16 cellular contexts compared by ENCODE assay signal in genomic region chr16:71754108-71754507, GRCh38. TPM values are rescaled to one million over a fixed set of nuclear protein-coding genes. Genes with fewer than 3 reads are reported as not detected.
DNase-seq lines count a peak whose midpoint lies in the region; ATAC-seq and TF ChIP-seq lines count a peak whose summit lies in the region.
"Had no signal": no experiment of that assay in that cellular context is flagged by ENCODE, and none has a peak within 500 bp of the region (broad histone marks: within the 10 kb centered on the region; RNA-seq: fewer than 3 reads in every experiment).

No MANE protein-coding gene starts in this region.

- H3K27ac Mint-ChIP-seq in activated CD4-positive, alpha-beta T cell treated with anti-CD3 and anti-CD28 coated beads, Interleukin-2, amount 10 ng/mL, durations not matched to agents 24 days and 14 days = peak overlapping the region; percentile 16
- H3K27ac Mint-ChIP-seq in stimulated activated naive CD8-positive, alpha-beta T cell treated with anti-CD3 and anti-CD28 coated beads, Interleukin-15, Interleukin-2, amounts not matched to agents 100 ng/mL and 50 ng/mL, for 24 hours = peak overlapping the region; percentile 70
- H3K27ac Mint-ChIP-seq in stimulated activated naive CD8-positive, alpha-beta T cell treated with anti-CD3 and anti-CD28 coated beads, Interleukin-15, amount 100 ng/mL, for 72 hours = peak overlapping the region in 1 of 2 donors; percentile 91
- H3K27ac Mint-ChIP-seq in endothelial cell (ENCODE audit: unreplicated experiment) = peak overlapping the region; percentile 14
- H3K27ac Mint-ChIP-seq: GM23338 had no signal

- H3K4me3 ChIP-seq in Peyer's patch = no peak overlapping the region
- H3K4me3 ChIP-seq: GM23338 had no signal

- H3K4me3 Mint-ChIP-seq in activated CD4-positive, alpha-beta T cell treated with anti-CD3 and anti-CD28 coated beads, Interleukin-2, amount 10 ng/mL, durations not matched to agents 24 days and 14 days = no peak overlapping the region
- no peak overlapping the region for H3K4me3 Mint-ChIP-seq in stimulated activated naive CD8-positive, alpha-beta T cell treated with anti-CD3 and anti-CD28 coated beads, Interleukin-15, Interleukin-2, amounts not matched to agents 100 ng/mL and 50 ng/mL, for 24 hours
- H3K4me3 Mint-ChIP-seq in stimulated activated naive CD8-positive, alpha-beta T cell treated with anti-CD3 and anti-CD28 coated beads, Interleukin-15, amount 100 ng/mL, for 72 hours = no peak overlapping the region
- H3K4me3 Mint-ChIP-seq in endothelial cell (ENCODE audit: unreplicated experiment) = no peak overlapping the region
- H3K4me3 Mint-ChIP-seq: GM23338 had no signal

- peaks cover 0 to 92% (median 0%) of the 10 kb centered on the region in 3 donors for H3K36me3 ChIP-seq in Peyer's patch

- intact Hi-C loops in activated CD4-positive, alpha-beta T cell treated with anti-CD3 and anti-CD28 coated beads, Interleukin-2, amount 10 ng/mL, durations not matched to agents 24 days and 14 days (cut with micrococcal nuclease) = loop anchor here (10.0 kb wide), 1 partner anchor 51 kb away; the partner anchor contains the start of gene AP1G1

- peaks cover 4% of the 10 kb centered on the region for H3K4me1 Mint-ChIP-seq in activated CD4-positive, alpha-beta T cell treated with anti-CD3 and anti-CD28 coated beads, Interleukin-2, amount 10 ng/mL, durations not matched to agents 24 days and 14 days
- peaks cover 4% of the 10 kb centered on the region for H3K4me1 Mint-ChIP-seq in stimulated activated naive CD8-positive, alpha-beta T cell treated with anti-CD3 and anti-CD28 coated beads, Interleukin-15, Interleukin-2, amounts not matched to agents 100 ng/mL and 50 ng/mL, for 24 hours (ENCODE audit: low read depth)
- H3K4me1 Mint-ChIP-seq in stimulated activated naive CD8-positive, alpha-beta T cell treated with anti-CD3 and anti-CD28 coated beads, Interleukin-15, amount 100 ng/mL, for 72 hours = peaks cover 6% of the 10 kb centered on the region
- no peaks in the 10 kb centered on the region for H3K4me1 Mint-ChIP-seq in endothelial cell (ENCODE audit: unreplicated experiment)
- H3K4me1 Mint-ChIP-seq: GM23338 had no signal

- no peaks in the 10 kb centered on the region for H3K27me3 Mint-ChIP-seq in activated CD4-positive, alpha-beta T cell treated with anti-CD3 and anti-CD28 coated beads, Interleukin-2, amount 10 ng/mL, durations not matched to agents 24 days and 14 days
- H3K27me3 Mint-ChIP-seq in stimulated activated naive CD8-positive, alpha-beta T cell treated with anti-CD3 and anti-CD28 coated beads, Interleukin-15, Interleukin-2, amounts not matched to agents 100 ng/mL and 50 ng/mL, for 24 hours = no peaks in the 10 kb centered on the region
- H3K27me3 Mint-ChIP-seq in stimulated activated naive CD8-positive, alpha-beta T cell treated with anti-CD3 and anti-CD28 coated beads, Interleukin-15, amount 100 ng/mL, for 72 hours = no peaks in the 10 kb centered on the region
- H3K27me3 Mint-ChIP-seq in endothelial cell (ENCODE audit: unreplicated experiment) = no peaks in the 10 kb centered on the region

- DNase-seq in activated CD4-positive, alpha-beta T cell treated with anti-CD3 and anti-CD28 coated beads, Interleukin-2, amount 10 ng/mL, durations not matched to agents 24 days and 14 days = no peak
- no peak for DNase-seq in activated CD4-positive, alpha-beta T cell treated with anti-CD3 and anti-CD28 coated beads for 48 hours
- DNase-seq in stimulated activated naive CD8-positive, alpha-beta T cell treated with anti-CD3 and anti-CD28 coated beads, Interleukin-15, amount 100 ng/mL, for 72 hours = no peak
- DNase-seq in endothelial cell (ENCODE audit: low spot score) (no peak), Peyer's patch (no peak), A172 (ENCODE audit: low spot score) (no peak)
- DNase-seq: 8988T, DMS79, NCI-H1436, NCI-H2029 treated with DMSO at 0.1 percent for 48 hours, NCI-H510A treated with DMSO at 0.1 percent for 48 hours had no signal

- no peaks in the 10 kb centered on the region for H3K9me3 ChIP-seq in Peyer's patch

- no peak for ATAC-seq in stimulated activated naive CD8-positive, alpha-beta T cell treated with anti-CD3 and anti-CD28 coated beads, Interleukin-15, amount 100 ng/mL, for 72 hours
- ATAC-seq in GM18502 (IDR thresholded peaks at IDR 0.05; ENCODE audit: poor library complexity, unreplicated experiment) = no peak
- ATAC-seq: GM23338 had no signal

- no peak for TF ChIP-seq POLR2A in Peyer's patch (IDR thresholded peaks at IDR 0.05)

- H3K4me1 ChIP-seq in Peyer's patch = no peaks in the 10 kb centered on the region

- no peak overlapping the region for H3K27ac ChIP-seq in Peyer's patch
- H3K27ac ChIP-seq: C4-2B, HL-60 had no signal

- peaks cover 62% of the 10 kb centered on the region for H3K36me3 Mint-ChIP-seq in activated CD4-positive, alpha-beta T cell treated with anti-CD3 and anti-CD28 coated beads, Interleukin-2, amount 10 ng/mL, durations not matched to agents 24 days and 14 days (ENCODE audit: low read depth)
- H3K36me3 Mint-ChIP-seq in stimulated activated naive CD8-positive, alpha-beta T cell treated with anti-CD3 and anti-CD28 coated beads, Interleukin-15, Interleukin-2, amounts not matched to agents 100 ng/mL and 50 ng/mL, for 24 hours (ENCODE audit: low read depth) = peaks cover 72% of the 10 kb centered on the region
- peaks cover 37% of the 10 kb centered on the region for H3K36me3 Mint-ChIP-seq in endothelial cell (ENCODE audit: low read depth, unreplicated experiment)

- H3K9me3 Mint-ChIP-seq in activated CD4-positive, alpha-beta T cell treated with anti-CD3 and anti-CD28 coated beads, Interleukin-2, amount 10 ng/mL, durations not matched to agents 24 days and 14 days = no peaks in the 10 kb centered on the region
- no peaks in the 10 kb centered on the region for H3K9me3 Mint-ChIP-seq in stimulated activated naive CD8-positive, alpha-beta T cell treated with anti-CD3 and anti-CD28 coated beads, Interleukin-15, Interleukin-2, amounts not matched to agents 100 ng/mL and 50 ng/mL, for 24 hours
- no peaks in the 10 kb centered on the region for H3K9me3 Mint-ChIP-seq in stimulated activated naive CD8-positive, alpha-beta T cell treated with anti-CD3 and anti-CD28 coated beads, Interleukin-15, amount 100 ng/mL, for 72 hours
- H3K9me3 Mint-ChIP-seq in endothelial cell (ENCODE audit: unreplicated experiment) = no peaks in the 10 kb centered on the region
- H3K9me3 Mint-ChIP-seq: GM23338 had no signal

- no peaks in the 10 kb centered on the region for H3K27me3 ChIP-seq in Peyer's patch

- no peak for TF ChIP-seq CTCF in endothelial cell (IDR thresholded peaks at IDR 0.05; ENCODE audit: unreplicated experiment)
- TF ChIP-seq CTCF in Peyer's patch (IDR thresholded peaks at IDR 0.05) = no peak

RNA-seq across cellular contexts. Expression of gene PHLPP2, which starts 29.6 kb away (rescaled TPM):
- total RNA-seq in activated CD4-positive, alpha-beta T cell treated with anti-CD3 and anti-CD28 coated beads, Interleukin-2, amount 10 ng/mL, durations not matched to agents 24 days and 14 days = 14.8 and 18.2 TPM in 2 replicates
- total RNA-seq in endothelial cell (ENCODE audit: unreplicated experiment) (7.3 TPM), Peyer's patch (100 to 1,000 TPM in 3 of 4 donors, 10 to 100 TPM in 1; 18.2 to 170 (median 116) TPM)
- total RNA-seq in A172 (2014; rRNA removed; shearing (Covaris generic)) = 14.2 and 14.6 TPM in 2 replicates

RNA-seq across cellular contexts. Expression of gene AP1G1, which starts 54.5 kb away (rescaled TPM):
- total RNA-seq in activated CD4-positive, alpha-beta T cell treated with anti-CD3 and anti-CD28 coated beads, Interleukin-2, amount 10 ng/mL, durations not matched to agents 24 days and 14 days = 98.3 and 99.5 TPM in 2 replicates
- total RNA-seq in endothelial cell (ENCODE audit: unreplicated experiment) = 104 TPM
- total RNA-seq in Peyer's patch = 100 to 1,000 TPM; 113 to 153 (median 137) TPM
- total RNA-seq in A172 (2014; rRNA removed; shearing (Covaris generic)) = 49.8 and 52.8 TPM in 2 replicates
